In the genomic region with DNA sequence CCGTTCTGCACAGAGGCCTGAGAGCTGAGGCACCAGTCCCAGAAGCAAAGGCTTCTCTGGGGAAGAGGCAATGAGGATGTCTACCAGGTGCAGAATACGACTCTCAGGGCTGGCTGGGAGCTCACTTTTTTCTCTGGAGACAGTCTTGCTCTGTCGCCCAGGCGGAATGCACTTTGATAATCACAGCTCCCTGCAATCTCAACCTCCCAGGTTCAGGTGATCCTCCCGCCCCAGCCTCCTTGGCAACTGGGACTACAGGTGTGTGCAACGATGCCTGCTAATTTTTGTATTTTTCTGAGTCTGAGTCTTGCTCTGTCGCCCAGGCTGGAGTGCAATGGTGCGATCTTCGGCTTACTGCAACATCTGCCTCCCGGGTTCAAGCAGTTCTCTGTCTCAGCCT, we compare ENCODE assay signal across 1 cellular context.
TF ChIP-seq lines count a peak whose summit lies in the region.

No MANE protein-coding gene starts in this region.

TF ChIP-seq in HCT116, 20 proteins besides CTCF, POLR2A, EP300 and RAD21 (continued from another document):
- TF ChIP-seq, protein P1, sequence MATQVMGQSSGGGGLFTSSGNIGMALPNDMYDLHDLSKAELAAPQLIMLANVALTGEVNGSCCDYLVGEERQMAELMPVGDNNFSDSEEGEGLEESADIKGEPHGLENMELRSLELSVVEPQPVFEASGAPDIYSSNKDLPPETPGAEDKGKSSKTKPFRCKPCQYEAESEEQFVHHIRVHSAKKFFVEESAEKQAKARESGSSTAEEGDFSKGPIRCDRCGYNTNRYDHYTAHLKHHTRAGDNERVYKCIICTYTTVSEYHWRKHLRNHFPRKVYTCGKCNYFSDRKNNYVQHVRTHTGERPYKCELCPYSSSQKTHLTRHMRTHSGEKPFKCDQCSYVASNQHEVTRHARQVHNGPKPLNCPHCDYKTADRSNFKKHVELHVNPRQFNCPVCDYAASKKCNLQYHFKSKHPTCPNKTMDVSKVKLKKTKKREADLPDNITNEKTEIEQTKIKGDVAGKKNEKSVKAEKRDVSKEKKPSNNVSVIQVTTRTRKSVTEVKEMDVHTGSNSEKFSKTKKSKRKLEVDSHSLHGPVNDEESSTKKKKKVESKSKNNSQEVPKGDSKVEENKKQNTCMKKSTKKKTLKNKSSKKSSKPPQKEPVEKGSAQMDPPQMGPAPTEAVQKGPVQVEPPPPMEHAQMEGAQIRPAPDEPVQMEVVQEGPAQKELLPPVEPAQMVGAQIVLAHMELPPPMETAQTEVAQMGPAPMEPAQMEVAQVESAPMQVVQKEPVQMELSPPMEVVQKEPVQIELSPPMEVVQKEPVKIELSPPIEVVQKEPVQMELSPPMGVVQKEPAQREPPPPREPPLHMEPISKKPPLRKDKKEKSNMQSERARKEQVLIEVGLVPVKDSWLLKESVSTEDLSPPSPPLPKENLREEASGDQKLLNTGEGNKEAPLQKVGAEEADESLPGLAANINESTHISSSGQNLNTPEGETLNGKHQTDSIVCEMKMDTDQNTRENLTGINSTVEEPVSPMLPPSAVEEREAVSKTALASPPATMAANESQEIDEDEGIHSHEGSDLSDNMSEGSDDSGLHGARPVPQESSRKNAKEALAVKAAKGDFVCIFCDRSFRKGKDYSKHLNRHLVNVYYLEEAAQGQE (IDR thresholded peaks at IDR 0.05; ENCODE audit: low read depth) = no peak
- TF ChIP-seq CBX3 (IDR thresholded peaks at IDR 0.05; ENCODE audit: low read depth) = no peak
